Comparison of ENCODE assay signal across 1 cellular context in the genomic region with DNA sequence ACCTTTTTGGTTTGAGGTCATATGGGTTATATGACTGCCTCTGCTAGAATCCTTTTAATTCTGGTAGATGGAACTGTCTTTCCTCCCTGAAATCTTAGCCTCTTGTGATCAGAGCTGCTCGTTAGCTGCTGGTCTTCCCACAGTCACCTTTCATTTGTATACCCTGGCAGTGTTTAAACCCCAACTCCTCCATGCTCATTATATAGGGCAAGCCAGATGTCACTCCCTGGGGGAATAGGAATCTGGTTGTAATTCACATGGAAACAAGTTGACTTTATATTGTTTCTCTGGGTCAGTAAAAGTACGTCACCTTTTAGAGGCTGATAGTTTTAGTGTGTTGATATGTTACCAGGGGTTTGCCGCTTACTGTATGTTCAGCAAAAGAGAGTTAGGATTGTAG.
TF ChIP-seq lines count a peak whose summit lies in the region.

No MANE protein-coding gene starts in this region.

TF ChIP-seq in HEK293, 187 proteins besides CTCF, POLR2A, EP300 and RAD21 (continued from another document):
- TF ChIP-seq KLF9 (tag by site-specific recombination; IDR thresholded peaks at IDR 0.05; ENCODE audit: low read depth) (no peak), ZBTB7A (tag by site-specific recombination; IDR thresholded peaks at IDR 0.05; ENCODE audit: low read depth) (no peak), ZNF174 (tag by site-specific recombination; IDR thresholded peaks at IDR 0.05) (no peak), ZBTB21 (tag by site-specific recombination; IDR thresholded peaks at IDR 0.05) (no peak), ZNF416 (tag by site-specific recombination; IDR thresholded peaks at IDR 0.05) (no peak), ZNF777 (tag by site-specific recombination; IDR thresholded peaks at IDR 0.05; ENCODE audit: borderline replicate concordance) (no peak), ZNF76 (tag by site-specific recombination; IDR thresholded peaks at IDR 0.05; ENCODE audit: borderline replicate concordance, low read depth) (no peak), RBAK (tag by site-specific recombination; IDR thresholded peaks at IDR 0.05) (no peak), ZNF501 (tag by site-specific recombination; IDR thresholded peaks at IDR 0.05) (no peak), ZNF10 (tag by site-specific recombination; IDR thresholded peaks at IDR 0.05) (0 out of 2 replicates have a peak, but pooled peaks have one; percentile 12), ZBTB48 (tag by site-specific recombination; IDR thresholded peaks at IDR 0.05) (no peak), ZNF366 (tag by site-specific recombination; conservative IDR thresholded peaks at IDR 0.05) (no peak), KLF8 (tag by site-specific recombination; IDR thresholded peaks at IDR 0.05) (no peak), ZNF138 (tag by site-specific recombination; IDR thresholded peaks at IDR 0.05; ENCODE audit: borderline replicate concordance) (no peak), SCRT1 (tag by site-specific recombination; IDR thresholded peaks at IDR 0.05; ENCODE audit: borderline replicate concordance) (no peak), ZNF776 (tag by site-specific recombination; IDR thresholded peaks at IDR 0.05; ENCODE audit: borderline replicate concordance) (no peak), GLIS1 (tag by site-specific recombination; IDR thresholded peaks at IDR 0.05) (peak; percentile 56), ZNF785 (tag by site-specific recombination; IDR thresholded peaks at IDR 0.05) (no peak), WT1 (tag by site-specific recombination; IDR thresholded peaks at IDR 0.05) (peak; percentile 85), ZFP37 (tag by site-specific recombination; IDR thresholded peaks at IDR 0.05) (no peak), IKZF3 (tag by site-specific recombination; IDR thresholded peaks at IDR 0.05) (peak; percentile 62; the same call in 1 of the 2 replicates), HOXA7 (CRISPR knock-in tag; IDR thresholded peaks at IDR 0.05; ENCODE audit: borderline replicate concordance) (no peak), REPIN1 (tag by site-specific recombination; IDR thresholded peaks at IDR 0.05; ENCODE audit: low read depth) (no peak), ZNF558 (tag by site-specific recombination; IDR thresholded peaks at IDR 0.05) (no peak), KLF10 (tag by site-specific recombination; IDR thresholded peaks at IDR 0.05) (no peak), TCF7L2 (IDR thresholded peaks at IDR 0.05; ENCODE audit: borderline replicate concordance, low read depth, low read length) (no peak), KLF7 (tag by site-specific recombination; IDR thresholded peaks at IDR 0.05; ENCODE audit: borderline replicate concordance) (no peak)
- TF ChIP-seq, protein P1, sequence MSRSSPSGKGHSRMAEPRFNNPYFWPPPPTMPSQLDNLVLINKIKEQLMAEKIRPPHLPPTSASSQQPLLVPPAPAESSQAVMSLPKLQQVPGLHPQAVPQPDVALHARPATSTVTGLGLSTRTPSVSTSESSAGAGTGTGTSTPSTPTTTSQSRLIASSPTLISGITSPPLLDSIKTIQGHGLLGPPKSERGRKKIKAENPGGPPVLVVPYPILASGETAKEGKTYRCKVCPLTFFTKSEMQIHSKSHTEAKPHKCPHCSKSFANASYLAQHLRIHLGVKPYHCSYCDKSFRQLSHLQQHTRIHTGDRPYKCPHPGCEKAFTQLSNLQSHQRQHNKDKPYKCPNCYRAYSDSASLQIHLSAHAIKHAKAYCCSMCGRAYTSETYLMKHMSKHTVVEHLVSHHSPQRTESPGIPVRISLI (tag by site-specific recombination; IDR thresholded peaks at IDR 0.05): no peak
- TF ChIP-seq, protein P2, sequence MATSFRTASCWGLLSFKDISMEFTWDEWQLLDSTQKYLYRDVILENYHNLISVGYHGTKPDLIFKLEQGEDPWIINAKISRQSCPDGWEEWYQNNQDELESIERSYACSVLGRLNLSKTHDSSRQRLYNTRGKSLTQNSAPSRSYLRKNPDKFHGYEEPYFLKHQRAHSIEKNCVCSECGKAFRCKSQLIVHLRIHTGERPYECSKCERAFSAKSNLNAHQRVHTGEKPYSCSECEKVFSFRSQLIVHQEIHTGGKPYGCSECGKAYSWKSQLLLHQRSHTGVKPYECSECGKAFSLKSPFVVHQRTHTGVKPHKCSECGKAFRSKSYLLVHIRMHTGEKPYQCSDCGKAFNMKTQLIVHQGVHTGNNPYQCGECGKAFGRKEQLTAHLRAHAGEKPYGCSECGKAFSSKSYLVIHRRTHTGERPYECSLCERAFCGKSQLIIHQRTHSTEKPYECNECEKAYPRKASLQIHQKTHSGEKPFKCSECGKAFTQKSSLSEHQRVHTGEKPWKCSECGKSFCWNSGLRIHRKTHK (tag by site-specific recombination; IDR thresholded peaks at IDR 0.05): no peak
- TF ChIP-seq, protein P3, sequence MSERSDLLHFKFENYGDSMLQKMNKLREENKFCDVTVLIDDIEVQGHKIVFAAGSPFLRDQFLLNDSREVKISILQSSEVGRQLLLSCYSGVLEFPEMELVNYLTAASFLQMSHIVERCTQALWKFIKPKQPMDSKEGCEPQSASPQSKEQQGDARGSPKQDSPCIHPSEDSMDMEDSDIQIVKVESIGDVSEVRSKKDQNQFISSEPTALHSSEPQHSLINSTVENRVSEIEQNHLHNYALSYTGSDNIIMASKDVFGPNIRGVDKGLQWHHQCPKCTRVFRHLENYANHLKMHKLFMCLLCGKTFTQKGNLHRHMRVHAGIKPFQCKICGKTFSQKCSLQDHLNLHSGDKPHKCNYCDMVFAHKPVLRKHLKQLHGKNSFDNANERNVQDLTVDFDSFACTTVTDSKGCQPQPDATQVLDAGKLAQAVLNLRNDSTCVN (tag by site-specific recombination; optimal IDR thresholded peaks at IDR 0.05): no peak
- TF ChIP-seq, protein P4, sequence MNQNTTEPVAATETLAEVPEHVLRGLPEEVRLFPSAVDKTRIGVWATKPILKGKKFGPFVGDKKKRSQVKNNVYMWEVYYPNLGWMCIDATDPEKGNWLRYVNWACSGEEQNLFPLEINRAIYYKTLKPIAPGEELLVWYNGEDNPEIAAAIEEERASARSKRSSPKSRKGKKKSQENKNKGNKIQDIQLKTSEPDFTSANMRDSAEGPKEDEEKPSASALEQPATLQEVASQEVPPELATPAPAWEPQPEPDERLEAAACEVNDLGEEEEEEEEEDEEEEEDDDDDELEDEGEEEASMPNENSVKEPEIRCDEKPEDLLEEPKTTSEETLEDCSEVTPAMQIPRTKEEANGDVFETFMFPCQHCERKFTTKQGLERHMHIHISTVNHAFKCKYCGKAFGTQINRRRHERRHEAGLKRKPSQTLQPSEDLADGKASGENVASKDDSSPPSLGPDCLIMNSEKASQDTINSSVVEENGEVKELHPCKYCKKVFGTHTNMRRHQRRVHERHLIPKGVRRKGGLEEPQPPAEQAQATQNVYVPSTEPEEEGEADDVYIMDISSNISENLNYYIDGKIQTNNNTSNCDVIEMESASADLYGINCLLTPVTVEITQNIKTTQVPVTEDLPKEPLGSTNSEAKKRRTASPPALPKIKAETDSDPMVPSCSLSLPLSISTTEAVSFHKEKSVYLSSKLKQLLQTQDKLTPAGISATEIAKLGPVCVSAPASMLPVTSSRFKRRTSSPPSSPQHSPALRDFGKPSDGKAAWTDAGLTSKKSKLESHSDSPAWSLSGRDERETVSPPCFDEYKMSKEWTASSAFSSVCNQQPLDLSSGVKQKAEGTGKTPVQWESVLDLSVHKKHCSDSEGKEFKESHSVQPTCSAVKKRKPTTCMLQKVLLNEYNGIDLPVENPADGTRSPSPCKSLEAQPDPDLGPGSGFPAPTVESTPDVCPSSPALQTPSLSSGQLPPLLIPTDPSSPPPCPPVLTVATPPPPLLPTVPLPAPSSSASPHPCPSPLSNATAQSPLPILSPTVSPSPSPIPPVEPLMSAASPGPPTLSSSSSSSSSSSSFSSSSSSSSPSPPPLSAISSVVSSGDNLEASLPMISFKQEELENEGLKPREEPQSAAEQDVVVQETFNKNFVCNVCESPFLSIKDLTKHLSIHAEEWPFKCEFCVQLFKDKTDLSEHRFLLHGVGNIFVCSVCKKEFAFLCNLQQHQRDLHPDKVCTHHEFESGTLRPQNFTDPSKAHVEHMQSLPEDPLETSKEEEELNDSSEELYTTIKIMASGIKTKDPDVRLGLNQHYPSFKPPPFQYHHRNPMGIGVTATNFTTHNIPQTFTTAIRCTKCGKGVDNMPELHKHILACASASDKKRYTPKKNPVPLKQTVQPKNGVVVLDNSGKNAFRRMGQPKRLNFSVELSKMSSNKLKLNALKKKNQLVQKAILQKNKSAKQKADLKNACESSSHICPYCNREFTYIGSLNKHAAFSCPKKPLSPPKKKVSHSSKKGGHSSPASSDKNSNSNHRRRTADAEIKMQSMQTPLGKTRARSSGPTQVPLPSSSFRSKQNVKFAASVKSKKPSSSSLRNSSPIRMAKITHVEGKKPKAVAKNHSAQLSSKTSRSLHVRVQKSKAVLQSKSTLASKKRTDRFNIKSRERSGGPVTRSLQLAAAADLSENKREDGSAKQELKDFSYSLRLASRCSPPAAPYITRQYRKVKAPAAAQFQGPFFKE (tag by site-specific recombination; IDR thresholded peaks at IDR 0.05; ENCODE audit: borderline replicate concordance): no peak
- TF ChIP-seq, protein P5, sequence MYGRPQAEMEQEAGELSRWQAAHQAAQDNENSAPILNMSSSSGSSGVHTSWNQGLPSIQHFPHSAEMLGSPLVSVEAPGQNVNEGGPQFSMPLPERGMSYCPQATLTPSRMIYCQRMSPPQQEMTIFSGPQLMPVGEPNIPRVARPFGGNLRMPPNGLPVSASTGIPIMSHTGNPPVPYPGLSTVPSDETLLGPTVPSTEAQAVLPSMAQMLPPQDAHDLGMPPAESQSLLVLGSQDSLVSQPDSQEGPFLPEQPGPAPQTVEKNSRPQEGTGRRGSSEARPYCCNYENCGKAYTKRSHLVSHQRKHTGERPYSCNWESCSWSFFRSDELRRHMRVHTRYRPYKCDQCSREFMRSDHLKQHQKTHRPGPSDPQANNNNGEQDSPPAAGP (tag by site-specific recombination; IDR thresholded peaks at IDR 0.05): no peak
- TF ChIP-seq, protein P6, sequence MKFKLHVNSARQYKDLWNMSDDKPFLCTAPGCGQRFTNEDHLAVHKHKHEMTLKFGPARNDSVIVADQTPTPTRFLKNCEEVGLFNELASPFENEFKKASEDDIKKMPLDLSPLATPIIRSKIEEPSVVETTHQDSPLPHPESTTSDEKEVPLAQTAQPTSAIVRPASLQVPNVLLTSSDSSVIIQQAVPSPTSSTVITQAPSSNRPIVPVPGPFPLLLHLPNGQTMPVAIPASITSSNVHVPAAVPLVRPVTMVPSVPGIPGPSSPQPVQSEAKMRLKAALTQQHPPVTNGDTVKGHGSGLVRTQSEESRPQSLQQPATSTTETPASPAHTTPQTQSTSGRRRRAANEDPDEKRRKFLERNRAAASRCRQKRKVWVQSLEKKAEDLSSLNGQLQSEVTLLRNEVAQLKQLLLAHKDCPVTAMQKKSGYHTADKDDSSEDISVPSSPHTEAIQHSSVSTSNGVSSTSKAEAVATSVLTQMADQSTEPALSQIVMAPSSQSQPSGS (tag by site-specific recombination; IDR thresholded peaks at IDR 0.05; ENCODE audit: low read depth): peak; percentile 74
- TF ChIP-seq, protein P7, sequence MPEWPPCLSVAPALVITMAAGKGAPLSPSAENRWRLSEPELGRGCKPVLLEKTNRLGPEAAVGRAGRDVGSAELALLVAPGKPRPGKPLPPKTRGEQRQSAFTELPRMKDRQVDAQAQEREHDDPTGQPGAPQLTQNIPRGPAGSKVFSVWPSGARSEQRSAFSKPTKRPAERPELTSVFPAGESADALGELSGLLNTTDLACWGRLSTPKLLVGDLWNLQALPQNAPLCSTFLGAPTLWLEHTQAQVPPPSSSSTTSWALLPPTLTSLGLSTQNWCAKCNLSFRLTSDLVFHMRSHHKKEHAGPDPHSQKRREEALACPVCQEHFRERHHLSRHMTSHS (tag by site-specific recombination; IDR thresholded peaks at IDR 0.05): no peak
- TF ChIP-seq, protein P8, sequence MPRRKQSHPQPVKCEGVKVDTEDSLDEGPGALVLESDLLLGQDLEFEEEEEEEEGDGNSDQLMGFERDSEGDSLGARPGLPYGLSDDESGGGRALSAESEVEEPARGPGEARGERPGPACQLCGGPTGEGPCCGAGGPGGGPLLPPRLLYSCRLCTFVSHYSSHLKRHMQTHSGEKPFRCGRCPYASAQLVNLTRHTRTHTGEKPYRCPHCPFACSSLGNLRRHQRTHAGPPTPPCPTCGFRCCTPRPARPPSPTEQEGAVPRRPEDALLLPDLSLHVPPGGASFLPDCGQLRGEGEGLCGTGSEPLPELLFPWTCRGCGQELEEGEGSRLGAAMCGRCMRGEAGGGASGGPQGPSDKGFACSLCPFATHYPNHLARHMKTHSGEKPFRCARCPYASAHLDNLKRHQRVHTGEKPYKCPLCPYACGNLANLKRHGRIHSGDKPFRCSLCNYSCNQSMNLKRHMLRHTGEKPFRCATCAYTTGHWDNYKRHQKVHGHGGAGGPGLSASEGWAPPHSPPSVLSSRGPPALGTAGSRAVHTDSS (tag by site-specific recombination; IDR thresholded peaks at IDR 0.05): no peak
- TF ChIP-seq, protein P9, sequence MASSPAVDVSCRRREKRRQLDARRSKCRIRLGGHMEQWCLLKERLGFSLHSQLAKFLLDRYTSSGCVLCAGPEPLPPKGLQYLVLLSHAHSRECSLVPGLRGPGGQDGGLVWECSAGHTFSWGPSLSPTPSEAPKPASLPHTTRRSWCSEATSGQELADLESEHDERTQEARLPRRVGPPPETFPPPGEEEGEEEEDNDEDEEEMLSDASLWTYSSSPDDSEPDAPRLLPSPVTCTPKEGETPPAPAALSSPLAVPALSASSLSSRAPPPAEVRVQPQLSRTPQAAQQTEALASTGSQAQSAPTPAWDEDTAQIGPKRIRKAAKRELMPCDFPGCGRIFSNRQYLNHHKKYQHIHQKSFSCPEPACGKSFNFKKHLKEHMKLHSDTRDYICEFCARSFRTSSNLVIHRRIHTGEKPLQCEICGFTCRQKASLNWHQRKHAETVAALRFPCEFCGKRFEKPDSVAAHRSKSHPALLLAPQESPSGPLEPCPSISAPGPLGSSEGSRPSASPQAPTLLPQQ (tag by site-specific recombination; IDR thresholded peaks at IDR 0.05): no peak
TF ChIP-seq in HEK293: peak in this region for 21.
